18 cellular contexts compared by ENCODE assay signal in genomic region chr18:42548493-42548892, GRCh38.
DNase-seq lines count a peak whose midpoint lies in the region; ATAC-seq and TF ChIP-seq lines count a peak whose summit lies in the region.
"Had no signal": no experiment of that assay in that cellular context is flagged by ENCODE, and none has a peak within 500 bp of the region (broad histone marks: within the 10 kb centered on the region; RNA-seq: fewer than 3 reads in every experiment).

No MANE protein-coding gene starts in this region.

- H3K4me3 ChIP-seq in right atrium auricular region, result no peak overlapping the region
- no peak overlapping the region for H3K4me3 ChIP-seq in MG63
- H3K4me3 ChIP-seq: A549, BLaER1 had no signal

- intact Hi-C loops in Right ventricle myocardium inferior (cut with DNase I), result no loop called here

- ATAC-seq in Right ventricle myocardium inferior (peak; percentile 28), left lobe of liver (peak; percentile 63), GM18873 (IDR thresholded peaks at IDR 0.05; ENCODE audit: low FRiP score, unreplicated experiment) (no peak), GM19397 (IDR thresholded peaks at IDR 0.05; ENCODE audit: unreplicated experiment) (no peak)
- ATAC-seq: A549, HCT116 had no signal

- H3K27me3 ChIP-seq in right atrium auricular region, result no peaks in the 10 kb centered on the region
- H3K27me3 ChIP-seq in MG63, result no peaks in the 10 kb centered on the region
- H3K27me3 ChIP-seq: BLaER1 had no signal

- H3K27ac ChIP-seq in right atrium auricular region, result no peak overlapping the region
- H3K27ac ChIP-seq: 22Rv1, A549, BLaER1 had no signal

- no peaks in the 10 kb centered on the region for H3K4me1 ChIP-seq in right atrium auricular region
- H3K4me1 ChIP-seq: A549, BLaER1 had no signal

- TF ChIP-seq CTCF in right atrium auricular region (IDR thresholded peaks at IDR 0.05), result no peak

- H3K9me3 ChIP-seq in right atrium auricular region (no peaks in the 10 kb centered on the region), MG63 (no peaks in the 10 kb centered on the region)
- H3K9me3 ChIP-seq: A549, BLaER1 had no signal

- no peak for DNase-seq in Right ventricle myocardium inferior (ENCODE audit: missing footprints)
- DNase-seq in right atrium auricular region (ENCODE audit: low spot score), result no peak
- DNase-seq in MG63, result peak; percentile 31
- peak; percentile 54 for DNase-seq in astrocyte of the hippocampus (ENCODE audit: low read depth, low spot score)
- DNase-seq in left lobe of liver (ENCODE audit: low spot score), result no peak
- DNase-seq: CD4-positive, alpha-beta memory T cell; DMS153; DMS79; GDM1; GOT3; H7; HFFc6 had no signal

- H3K36me3 ChIP-seq in right atrium auricular region (no peaks in the 10 kb centered on the region), MG63 (no peaks in the 10 kb centered on the region)
- H3K36me3 ChIP-seq: BLaER1 had no signal

Comparison
In these comparisons a context has a peak if more than half of its experiments do, and no peak if none do; other contexts are left out.
1. ATAC-seq: peak in Right ventricle myocardium inferior (single experiment) and left lobe of liver (single experiment); none in GM18873 (single experiment) and GM19397 (single experiment).
2. DNase-seq: peak in MG63 (single experiment) and astrocyte of the hippocampus (single experiment); none in Right ventricle myocardium inferior (single experiment), right atrium auricular region (single experiment) and left lobe of liver (single experiment).